Comparison of ENCODE assay signal across 8 cellular contexts in genomic region chr2:223087466-223087865, GRCh38. TPM values are rescaled to one million over a fixed set of nuclear protein-coding genes. Genes with fewer than 3 reads are reported as not detected.
"Had no signal": no experiment of that assay in that cellular context is flagged by ENCODE, and none has a peak within 500 bp of the region (broad histone marks: within the 10 kb centered on the region; RNA-seq: fewer than 3 reads in every experiment).

No MANE protein-coding gene starts in this region.

- H3K27ac Mint-ChIP-seq: GM23338 had no signal

- ATAC-seq: GM23338 had no signal

- H3K4me2 ChIP-seq: GM23338 had no signal

- H3K4me3 ChIP-seq: GM23338 had no signal

- DNase-seq: H9, HCEC 1CT, IMR-90 had no signal

- H2AFZ ChIP-seq: GM23338 had no signal

- H3K4me3 Mint-ChIP-seq: GM23338, H9 had no signal

- H3K9me3 Mint-ChIP-seq: GM23338, H9 had no signal

- FAIRE-seq: H1, H54, HTR-8/SVneo had no signal

RNA-seq across cellular contexts. Expression of gene KCNE4, which starts 35.5 kb away (rescaled TPM):
- total RNA-seq: GM23338, HT-29 had no signal
- polyA plus RNA-seq: GM23338 had no signal
